Comparison of ENCODE assay signal across 8 cellular contexts in genomic region chr9:137534256-137535119, GRCh38. TPM values are rescaled to one million over a fixed set of nuclear protein-coding genes. Genes with fewer than 3 reads are reported as not detected.
DNase-seq lines count a peak whose midpoint lies in the region; ATAC-seq and TF ChIP-seq lines count a peak whose summit lies in the region.

No MANE protein-coding gene starts in this region.

- WGBS in gastroesophageal sphincter (ENCODE audit: low coverage in 1 of 2), 2 donors = 51 to 73% methylated on average over 6 to 16 of the region's 19 CpGs

- TF ChIP-seq POLR2A in gastroesophageal sphincter (IDR thresholded peaks at IDR 0.05) = no peak

- peak; percentile 69 for TF ChIP-seq CTCF in CD4-positive, alpha-beta T cell (IDR thresholded peaks at IDR 0.05)
- peak; percentile 43 for TF ChIP-seq CTCF in GM20000 (IDR thresholded peaks at IDR 0.05; ENCODE audit: extremely low read depth, missing control alignments)
- peak in 3 of 4 experiments; percentile 65 to 75 (median 68) for TF ChIP-seq CTCF in gastroesophageal sphincter (IDR thresholded peaks at IDR 0.05)
- TF ChIP-seq CTCF in progenitor cell of endocrine pancreas (IDR thresholded peaks at IDR 0.05; ENCODE audit: unreplicated experiment) = peak; percentile 67

- no peaks in the 10 kb centered on the region for H3K9me3 ChIP-seq in CD4-positive, alpha-beta T cell (ENCODE audit: control insufficient read depth, low read length)
- no peaks in the 10 kb centered on the region for H3K9me3 ChIP-seq in gastroesophageal sphincter

- no peak for DNase-seq in CD4-positive, alpha-beta T cell
- peak; percentile 75 for DNase-seq in GM20000 (ENCODE audit: low spot score)
- peak; percentile 20 for DNase-seq in NCI-H446 treated with DMSO at 0.1 percent for 48 hours (lab: John Stamatoyannopoulos, UW)
- DNase-seq in activated CD4-positive, alpha-beta memory T cell treated with anti-CD3 and anti-CD28 coated beads, Interleukin-2, amount 10 ng/mL, durations not matched to agents 7 days and 5 days = no peak
- DNase-seq in progenitor cell of endocrine pancreas (ENCODE audit: low spot score, unreplicated experiment) = no peak

- CTCF ChIA-PET in CD4-positive, alpha-beta T cell (lab: Charles Lee) = interaction anchor here (0.9 to 1.1 kb wide), 3 partner anchors 15 to 44 kb away, joined by 4 to 5 read pairs (median 5); partner anchors contain the start of genes DPH7 and MRPL41
- CTCF ChIA-PET in activated CD4-positive, alpha-beta memory T cell treated with anti-CD3 and anti-CD28 coated beads, Interleukin-2, amount 10 ng/mL, durations not matched to agents 7 days and 5 days (lab: Charles Lee) = interaction anchor here (0.5 to 1.2 kb wide), 13 partner anchors 10 to 316 kb away, joined by 3 to 5 read pairs (median 4); partner anchors contain the start of genes EHMT1, EXD3, NOXA1 and PNPLA7

- POLR2A ChIA-PET in CD4-positive, alpha-beta T cell (lab: Charles Lee) = interaction anchor here (0.6 to 1.5 kb wide), 3 partner anchors 12 to 45 kb away, joined by 3 to 6 read pairs (median 4); partner anchors contain the start of genes DPH7 and MRPL41
- POLR2A ChIA-PET in activated CD4-positive, alpha-beta memory T cell treated with anti-CD3 and anti-CD28 coated beads, Interleukin-2, amount 10 ng/mL, durations not matched to agents 7 days and 5 days (lab: Charles Lee) = no interaction called here

- no peak overlapping the region for H3K27ac ChIP-seq in CD4-positive, alpha-beta T cell (ENCODE audit: low read depth, low read length)
- H3K27ac ChIP-seq in gastroesophageal sphincter = no peak overlapping the region

- H3K36me3 ChIP-seq in gastroesophageal sphincter = peaks cover 0 to 32% of the 10 kb centered on the region in 2 donors

- no peak for TF ChIP-seq EP300 in gastroesophageal sphincter (IDR thresholded peaks at IDR 0.05)

- H3K36me3 Mint-ChIP-seq in CD4-positive, alpha-beta T cell (ENCODE audit: low read depth) = no peaks in the 10 kb centered on the region
- peaks cover 9% of the 10 kb centered on the region for H3K36me3 Mint-ChIP-seq in activated CD4-positive, alpha-beta memory T cell treated with anti-CD3 and anti-CD28 coated beads, Interleukin-2, amount 10 ng/mL, durations not matched to agents 7 days and 5 days (ENCODE audit: low read depth)
- no peaks in the 10 kb centered on the region for H3K36me3 Mint-ChIP-seq in progenitor cell of endocrine pancreas (ENCODE audit: insufficient read depth)

- intact Hi-C loops in CD4-positive, alpha-beta T cell (cut with DNase I, micrococcal nuclease) = no loop called here

- peaks cover 0 to 23% (median 7%) of the 10 kb centered on the region in 3 donors for H3K4me1 ChIP-seq in gastroesophageal sphincter

- ATAC-seq in CD4-positive, alpha-beta T cell (ENCODE audit: poor library complexity) = peak; percentile 68
- ATAC-seq in gastroesophageal sphincter (peak; percentile 74), HG02885 (IDR thresholded peaks at IDR 0.05; ENCODE audit: poor library complexity, unreplicated experiment) (no peak), HG03135 (IDR thresholded peaks at IDR 0.05; ENCODE audit: unreplicated experiment) (no peak)

- H3K4me3 ChIP-seq in gastroesophageal sphincter = no peak overlapping the region

- H3K4me1 Mint-ChIP-seq in CD4-positive, alpha-beta T cell (ENCODE audit: low read depth) = peaks cover 25% of the 10 kb centered on the region
- H3K4me1 Mint-ChIP-seq in activated CD4-positive, alpha-beta memory T cell treated with anti-CD3 and anti-CD28 coated beads, Interleukin-2, amount 10 ng/mL, durations not matched to agents 7 days and 5 days = peaks cover 30% of the 10 kb centered on the region
- H3K4me1 Mint-ChIP-seq in progenitor cell of endocrine pancreas (ENCODE audit: low read depth) = peaks cover 7% of the 10 kb centered on the region

- H3K27ac Mint-ChIP-seq in CD4-positive, alpha-beta T cell = peak overlapping the region; percentile 28
- peak overlapping the region; percentile 44 for H3K27ac Mint-ChIP-seq in activated CD4-positive, alpha-beta memory T cell treated with anti-CD3 and anti-CD28 coated beads, Interleukin-2, amount 10 ng/mL, durations not matched to agents 7 days and 5 days
- peak overlapping the region; percentile 73 for H3K27ac Mint-ChIP-seq in progenitor cell of endocrine pancreas

- H3K9me3 Mint-ChIP-seq in CD4-positive, alpha-beta T cell = peaks cover 3% of the 10 kb centered on the region
- H3K9me3 Mint-ChIP-seq in activated CD4-positive, alpha-beta memory T cell treated with anti-CD3 and anti-CD28 coated beads, Interleukin-2, amount 10 ng/mL, durations not matched to agents 7 days and 5 days = peaks cover 5% of the 10 kb centered on the region
- peaks cover 5% of the 10 kb centered on the region for H3K9me3 Mint-ChIP-seq in progenitor cell of endocrine pancreas (ENCODE audit: low read depth)

- H3K4me3 Mint-ChIP-seq in CD4-positive, alpha-beta T cell = no peak overlapping the region
- no peak overlapping the region for H3K4me3 Mint-ChIP-seq in activated CD4-positive, alpha-beta memory T cell treated with anti-CD3 and anti-CD28 coated beads, Interleukin-2, amount 10 ng/mL, durations not matched to agents 7 days and 5 days
- no peak overlapping the region for H3K4me3 Mint-ChIP-seq in progenitor cell of endocrine pancreas (ENCODE audit: low read depth)

- no peaks in the 10 kb centered on the region for H3K27me3 ChIP-seq in CD4-positive, alpha-beta T cell (ENCODE audit: control insufficient read depth, insufficient read depth, low read length)
- no peaks in the 10 kb centered on the region for H3K27me3 ChIP-seq in gastroesophageal sphincter

- no peaks in the 10 kb centered on the region for H3K27me3 Mint-ChIP-seq in CD4-positive, alpha-beta T cell
- H3K27me3 Mint-ChIP-seq in activated CD4-positive, alpha-beta memory T cell treated with anti-CD3 and anti-CD28 coated beads, Interleukin-2, amount 10 ng/mL, durations not matched to agents 7 days and 5 days = no peaks in the 10 kb centered on the region
- H3K27me3 Mint-ChIP-seq in progenitor cell of endocrine pancreas = no peaks in the 10 kb centered on the region

RNA-seq across cellular contexts. Expression of gene PNPLA7, which starts 15.7 kb away (rescaled TPM):
- total RNA-seq in CD4-positive, alpha-beta T cell = 1 to 10 TPM; 7.8 to 8.4 TPM
- 1 to 10 TPM; 4.5 to 5.0 TPM for total RNA-seq in activated CD4-positive, alpha-beta memory T cell treated with anti-CD3 and anti-CD28 coated beads, Interleukin-2, amount 10 ng/mL, durations not matched to agents 7 days and 5 days
- 10 to 100 TPM in 1 of 4 donors, 1 to 10 TPM in 3; 2.0 to 11.2 (median 6.6) TPM for total RNA-seq in gastroesophageal sphincter
- total RNA-seq in progenitor cell of endocrine pancreas = 7.9 and 8.8 TPM in 2 replicates

RNA-seq across cellular contexts. Expression of gene MRPL41, which starts 17.2 kb away (rescaled TPM):
- total RNA-seq in CD4-positive, alpha-beta T cell = 10 to 100 TPM; 49.3 to 52.5 TPM
- total RNA-seq in activated CD4-positive, alpha-beta memory T cell treated with anti-CD3 and anti-CD28 coated beads, Interleukin-2, amount 10 ng/mL, durations not matched to agents 7 days and 5 days = 10 to 100 TPM; 51.6 to 52.6 TPM
- 10 to 100 TPM; 46.5 to 65.1 (median 55.8) TPM for total RNA-seq in gastroesophageal sphincter
- 27.9 and 30.2 TPM in 2 replicates for total RNA-seq in progenitor cell of endocrine pancreas

RNA-seq across cellular contexts. Expression of gene DPH7, which starts 44.2 kb away (rescaled TPM):
- total RNA-seq in CD4-positive, alpha-beta T cell = 10 to 100 TPM; 36.4 to 36.8 TPM
- total RNA-seq in activated CD4-positive, alpha-beta memory T cell treated with anti-CD3 and anti-CD28 coated beads, Interleukin-2, amount 10 ng/mL, durations not matched to agents 7 days and 5 days = 10 to 100 TPM; 31.9 to 34.2 TPM
- total RNA-seq in gastroesophageal sphincter (10 to 100 TPM; 17.6 to 43.6 (median 27.8) TPM), progenitor cell of endocrine pancreas (58.8 and 64.0 TPM in 2 replicates)

RNA-seq across cellular contexts. Expression of gene ZMYND19, which starts 55.8 kb away (rescaled TPM):
- total RNA-seq in CD4-positive, alpha-beta T cell = 10 to 100 TPM in 1 of 2 experiments, 1 to 10 TPM in 1; 8.6 to 11.3 TPM
- 10 to 100 TPM; 24.0 to 25.4 TPM for total RNA-seq in activated CD4-positive, alpha-beta memory T cell treated with anti-CD3 and anti-CD28 coated beads, Interleukin-2, amount 10 ng/mL, durations not matched to agents 7 days and 5 days
- total RNA-seq in gastroesophageal sphincter (10 to 100 TPM in 2 of 4 donors, 1 to 10 TPM in 2; 9.5 to 17.1 (median 13.2) TPM), progenitor cell of endocrine pancreas (35.7 and 38.8 TPM in 2 replicates)

Comparison
In these comparisons a context has a peak if more than half of its experiments do, and no peak if none do; other contexts are left out.
1. ATAC-seq: peak in CD4-positive, alpha-beta T cell (single experiment) and gastroesophageal sphincter (single experiment); none in HG02885 (single experiment) and HG03135 (single experiment).
2. DNase-seq: peak in GM20000 (single experiment) and NCI-H446 treated with DMSO at 0.1 percent for 48 hours (single experiment); none in CD4-positive, alpha-beta T cell (0 of 10), activated CD4-positive, alpha-beta memory T cell treated with anti-CD3 and anti-CD28 coated beads, Interleukin-2, amount 10 ng/mL, durations not matched to agents 7 days and 5 days (single experiment) and progenitor cell of endocrine pancreas (single experiment).
3. Peak in every context shown above with its lines, with median percentiles within 50 percentile points of each other: H3K27ac Mint-ChIP-seq and CTCF ChIP-seq.